26 cellular contexts compared by ENCODE assay signal in genomic region chr18:31451625-31452024, GRCh38. TPM values are rescaled to one million over a fixed set of nuclear protein-coding genes. Genes with fewer than 3 reads are reported as not detected.
DNase-seq lines count a peak whose midpoint lies in the region; ATAC-seq, FAIRE-seq and TF ChIP-seq lines count a peak whose summit lies in the region.
"Had no signal": no experiment of that assay in that cellular context is flagged by ENCODE, and none has a peak within 500 bp of the region (broad histone marks: within the 10 kb centered on the region; RNA-seq: fewer than 3 reads in every experiment).

No MANE protein-coding gene starts in this region.

- FAIRE-seq in bronchial epithelial cell (lab: Jason Lieb, UNC), result no peak
- FAIRE-seq: GM12878 had no signal

- no peaks in the 10 kb centered on the region for H3K36me3 ChIP-seq in Karpas-422 (ENCODE audit: insufficient read depth, low read length)
- H3K36me3 ChIP-seq in bronchial epithelial cell (ENCODE audit: control insufficient read depth, insufficient read depth, low read length), result no peaks in the 10 kb centered on the region
- H3K36me3 ChIP-seq in smooth muscle cell (ENCODE audit: low read depth), result no peaks in the 10 kb centered on the region
- H3K36me3 ChIP-seq: BLaER1, HAP-1 had no signal

- H3K9me3 ChIP-seq in Karpas-422 (ENCODE audit: low read length) (no peaks in the 10 kb centered on the region), smooth muscle cell (replicated peaks; ENCODE audit: low read depth) (no peaks in the 10 kb centered on the region)
- H3K9me3 ChIP-seq: BLaER1, HAP-1 had no signal

- H3K27me3 ChIP-seq in Karpas-422 (ENCODE audit: low read length) (0 out of 2 replicates have a peak, but pooled peaks cover 3% of the 10 kb centered on the region), bronchial epithelial cell (ENCODE audit: control insufficient read depth, insufficient read depth, low read length) (no peaks in the 10 kb centered on the region), foreskin keratinocyte (no peaks in the 10 kb centered on the region), smooth muscle cell (ENCODE audit: low read depth) (no peaks in the 10 kb centered on the region)
- H3K27me3 ChIP-seq: BLaER1 had no signal

- H3K27ac ChIP-seq in Karpas-422 (ENCODE audit: low read length), result no peak overlapping the region
- peak overlapping the region; percentile 97 for H3K27ac ChIP-seq in foreskin keratinocyte
- H3K27ac ChIP-seq in smooth muscle cell (ENCODE audit: low read depth), result peak overlapping the region; percentile 84
- H3K27ac ChIP-seq: BLaER1 had no signal

- H3F3A ChIP-seq in smooth muscle cell (ENCODE audit: low read depth), result no peaks in the 10 kb centered on the region

- TF ChIP-seq CTCF in bronchial epithelial cell (IDR thresholded peaks at IDR 0.05; ENCODE audit: insufficient read depth, low read length, severe bottlenecking) (no peak), foreskin keratinocyte (conservative IDR thresholded peaks at IDR 0.05) (no peak), smooth muscle cell (IDR thresholded peaks at IDR 0.05; ENCODE audit: borderline replicate concordance, insufficient read depth, poor library complexity, severe bottlenecking) (no peak)

- H4K20me1 ChIP-seq in Karpas-422 (ENCODE audit: insufficient read depth, low read depth, low read length) (no peaks in the 10 kb centered on the region), smooth muscle cell (ENCODE audit: low read depth) (no peaks in the 10 kb centered on the region)
- H4K20me1 ChIP-seq: BLaER1 had no signal

- H3K4me2 ChIP-seq in Karpas-422 (ENCODE audit: low read depth, low read length, poor library complexity, severe bottlenecking) (no peak overlapping the region), smooth muscle cell (no peak overlapping the region)
- H3K4me2 ChIP-seq: BLaER1 had no signal

- 71% methylated on average over 1 of the region's 1 CpG for WGBS in smooth muscle cell (ENCODE audit: low lambda C conversion rate)

- no peaks in the 10 kb centered on the region for H3K9me2 ChIP-seq in Karpas-422 (replicated peaks; ENCODE audit: insufficient read depth, low read length)

- H2AFZ ChIP-seq in Karpas-422 (ENCODE audit: low read length) (peak overlapping the region; percentile 42; the same call in 1 of the 2 replicates), smooth muscle cell (ENCODE audit: low read depth) (no peak overlapping the region)

- H3K79me2 ChIP-seq in Karpas-422 (ENCODE audit: low read length), result no peaks in the 10 kb centered on the region
- no peaks in the 10 kb centered on the region for H3K79me2 ChIP-seq in smooth muscle cell (ENCODE audit: low read depth)

- H3K4me3 ChIP-seq in Karpas-422 (ENCODE audit: low read length) (no peak overlapping the region), bronchial epithelial cell (ENCODE audit: low read depth, low read length) (no peak overlapping the region), smooth muscle cell (no peak overlapping the region)
- H3K4me3 ChIP-seq: BLaER1, GM12878, HAP-1 had no signal

- ATAC-seq in foreskin keratinocyte (peak; percentile 0), SK-N-SH treated with all-trans-retinoic acid at 6 μM for 48 hours (no peak), GM21528 (IDR thresholded peaks at IDR 0.05; ENCODE audit: low FRiP score, unreplicated experiment) (no peak)
- ATAC-seq: GM12878, Panc1 had no signal

- H3K9ac ChIP-seq in Karpas-422 (ENCODE audit: low read length) (no peak overlapping the region), smooth muscle cell (ENCODE audit: low read depth) (no peak overlapping the region)
- H3K9ac ChIP-seq: BLaER1 had no signal

- no peak for DNase-seq in Karpas-422
- peak; percentile 78 for DNase-seq in bronchial epithelial cell (ENCODE audit: low read depth)
- DNase-seq in foreskin keratinocyte, result peak; percentile 27 to 79
- no peak for DNase-seq in smooth muscle cell (lab: John Stamatoyannopoulos, UW; ENCODE audit: unreplicated experiment)
- DNase-seq in stimulated activated naive CD4-positive, alpha-beta T cell (lab: John Stamatoyannopoulos, UW), result no peak
- no peak for DNase-seq in NCI-H2171 (lab: John Stamatoyannopoulos, UW)
- DNase-seq: CD4-positive, CD25-positive, alpha-beta regulatory T cell; GDM1; GOT3; Kasumi-1; MM.1S; NCI-H1694; NCI-H2029 treated with DMSO at 0.1 percent for 48 hours; NCI-H226; NCI-H510A; NCI-H69; SHP77 treated with DMSO at 0.1 percent for 48 hours had no signal

- peaks cover 16% of the 10 kb centered on the region for H3K4me1 ChIP-seq in Karpas-422 (ENCODE audit: low read length)
- H3K4me1 ChIP-seq in foreskin keratinocyte, result peaks cover 61% of the 10 kb centered on the region
- peaks cover 8% of the 10 kb centered on the region for H3K4me1 ChIP-seq in smooth muscle cell (ENCODE audit: low read depth)
- H3K4me1 ChIP-seq: BLaER1, HAP-1 had no signal

TF ChIP-seq in SK-N-SH treated with all-trans-retinoic acid at 6 μM for 48 hours, 23 proteins besides CTCF, POLR2A, EP300 and RAD21 (continues in another document):
- TF ChIP-seq ZFP30 (CRISPR knock-in tag; IDR thresholded peaks at IDR 0.05), result no peak
- no peak for TF ChIP-seq TCF4 (CRISPR knock-in tag; IDR thresholded peaks at IDR 0.05; ENCODE audit: borderline replicate concordance)
- TF ChIP-seq TSHZ2 (CRISPR knock-in tag; IDR thresholded peaks at IDR 0.05), result no peak
- no peak for TF ChIP-seq POU6F1 (CRISPR knock-in tag; IDR thresholded peaks at IDR 0.05; ENCODE audit: borderline replicate concordance, low read depth)
- TF ChIP-seq ESRRG (CRISPR knock-in tag; IDR thresholded peaks at IDR 0.05), result no peak
- no peak for TF ChIP-seq CREB5 (CRISPR knock-in tag; IDR thresholded peaks at IDR 0.05; ENCODE audit: low read depth)
- TF ChIP-seq ZFP3 (CRISPR knock-in tag; IDR thresholded peaks at IDR 0.05), result no peak
- no peak for TF ChIP-seq OSR1 (CRISPR knock-in tag; IDR thresholded peaks at IDR 0.05)
- no peak for TF ChIP-seq ZNF8 (CRISPR knock-in tag; IDR thresholded peaks at IDR 0.05)
- no peak for TF ChIP-seq ISL1 (CRISPR knock-in tag; IDR thresholded peaks at IDR 0.05)
- no peak for TF ChIP-seq RARB (CRISPR knock-in tag; IDR thresholded peaks at IDR 0.05)
- TF ChIP-seq SNAI2 (CRISPR knock-in tag; IDR thresholded peaks at IDR 0.05), result no peak
- TF ChIP-seq ZC3H10 (CRISPR knock-in tag; IDR thresholded peaks at IDR 0.05), result no peak
- TF ChIP-seq BACH2 (CRISPR knock-in tag; IDR thresholded peaks at IDR 0.05; ENCODE audit: borderline replicate concordance), result no peak

RNA-seq across cellular contexts. Expression of gene DSG3, which starts 4.1 kb away (rescaled TPM):
- total RNA-seq in Karpas-422 (2014; rRNA removed; shearing (Covaris generic); ENCODE audit: low replicate concordance), result not detected in 2 replicates
- total RNA-seq in bronchial epithelial cell (271 and 688 TPM in 2 replicates), foreskin keratinocyte (73.1 and 102 TPM in 2 replicates), smooth muscle cell (42.9 and 44.8 TPM in 2 replicates)
- polyA plus RNA-seq in foreskin keratinocyte (18.4 and 20.3 TPM in 2 replicates), smooth muscle cell (4.9 and 10.6 TPM in 2 replicates)
- total RNA-seq: A172; CD4-positive, CD25-positive, alpha-beta regulatory T cell; HT-29; OCI-LY7 had no signal
- polyA plus RNA-seq: CD4-positive, CD25-positive, alpha-beta regulatory T cell had no signal

RNA-seq across cellular contexts. Expression of gene DSG2, which starts 46.4 kb away (rescaled TPM):
- not detected in 2 replicates for total RNA-seq in Karpas-422 (2014; rRNA removed; shearing (Covaris generic); ENCODE audit: low replicate concordance)
- total RNA-seq in bronchial epithelial cell, result 91.5 and 110 TPM in 2 replicates
- total RNA-seq in foreskin keratinocyte, result 142 and 144 TPM in 2 replicates
- polyA plus RNA-seq in foreskin keratinocyte, result 28.0 and 35.4 TPM in 2 replicates
- 136 and 138 TPM in 2 replicates for total RNA-seq in smooth muscle cell
- 53.9 and 70.9 TPM in 2 replicates for polyA plus RNA-seq in smooth muscle cell
- total RNA-seq: OCI-LY7 had no signal
- polyA plus RNA-seq: CD4-positive, CD25-positive, alpha-beta regulatory T cell had no signal

Comparison
In these comparisons a context has a peak if more than half of its experiments do, and no peak if none do; other contexts are left out.
1. DNase-seq: peak in bronchial epithelial cell (single experiment) and foreskin keratinocyte (2 of 2); none in Karpas-422 (single experiment), smooth muscle cell (single experiment), stimulated activated naive CD4-positive, alpha-beta T cell (0 of 6) and NCI-H2171 (single experiment).
2. RNA of gene DSG3, which starts 4.1 kb away (total RNA-seq): 271 to 688 TPM in bronchial epithelial cell, 73.1 to 102 TPM in foreskin keratinocyte and 42.9 to 44.8 TPM in smooth muscle cell; not detected in Karpas-422; every median in the first group is over 10 times any median in the second.
3. RNA of gene DSG2, which starts 46.4 kb away (total RNA-seq): 142 to 144 TPM in foreskin keratinocyte, 136 to 138 TPM in smooth muscle cell and 91.5 to 110 TPM in bronchial epithelial cell; not detected in Karpas-422; every median in the first group is over 10 times any median in the second.